Comparison of ENCODE assay signal across 1 cellular context in the genomic region with DNA sequence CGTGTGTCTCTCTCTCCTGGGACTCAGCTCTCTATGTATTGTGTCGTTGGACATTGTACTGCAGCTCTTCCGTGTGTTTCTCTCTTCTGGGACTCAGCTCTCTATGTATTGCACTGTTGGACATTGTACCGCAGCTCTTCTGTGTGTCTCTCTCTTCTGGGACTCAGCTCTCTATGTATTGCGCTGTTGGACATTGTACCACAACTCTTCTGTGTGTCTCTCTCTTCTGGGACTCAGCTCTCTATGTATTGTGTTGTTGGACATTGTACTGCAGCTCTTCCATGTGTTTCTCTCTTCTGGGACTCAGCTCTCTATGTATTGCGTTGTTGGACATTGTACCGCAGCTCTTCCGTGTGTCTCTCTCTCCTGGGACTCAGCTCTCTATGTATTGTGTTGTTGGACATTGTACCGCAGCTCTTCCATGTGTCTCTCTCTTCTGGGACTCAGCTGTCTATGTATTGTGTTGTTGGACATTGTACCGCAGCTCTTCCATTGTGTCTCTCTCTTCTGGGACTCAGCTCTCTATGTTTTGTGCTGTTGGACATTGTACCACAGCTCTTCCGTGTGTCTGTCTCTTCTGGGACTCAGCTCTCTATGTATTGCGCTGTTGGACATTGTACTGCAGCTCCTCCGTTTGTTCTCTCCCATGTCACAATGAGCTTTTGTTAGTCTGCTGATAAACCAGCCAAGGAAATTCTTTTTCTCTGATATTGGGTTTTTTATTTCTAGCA.
A peak's percentile ranks its signal among the peaks of the same experiment; 100 is the strongest.
TF ChIP-seq lines count a peak whose summit lies in the region.

No MANE protein-coding gene starts in this region.

TF ChIP-seq in HepG2, 621 proteins besides CTCF, POLR2A, EP300 and RAD21 (continued from another document and continues in another):
- TF ChIP-seq ARNTL (CRISPR knock-in tag; IDR thresholded peaks at IDR 0.05) (0 out of 2 replicates have a peak, but pooled peaks have one; percentile 35), KDM6A (CRISPR knock-in tag; IDR thresholded peaks at IDR 0.05; ENCODE audit: low read depth) (peak; percentile 36), GLI4 (CRISPR knock-in tag; IDR thresholded peaks at IDR 0.05; ENCODE audit: borderline replicate concordance) (no peak), CBX5 (CRISPR knock-in tag; IDR thresholded peaks at IDR 0.05; ENCODE audit: borderline replicate concordance) (peak; percentile 60; the same call in 1 of the 2 replicates), NKX3-1 (CRISPR knock-in tag; IDR thresholded peaks at IDR 0.05) (no peak), MEF2D (CRISPR knock-in tag; IDR thresholded peaks at IDR 0.05) (peak; percentile 86), ELF1 (CRISPR knock-in tag; IDR thresholded peaks at IDR 0.05) (0 out of 2 replicates have a peak, but pooled peaks have one; percentile 7), CC2D1A (CRISPR knock-in tag; IDR thresholded peaks at IDR 0.05) (no peak), ZNF10 (CRISPR knock-in tag; IDR thresholded peaks at IDR 0.05; ENCODE audit: borderline replicate concordance, low read depth) (no peak), TMF1 (CRISPR knock-in tag; IDR thresholded peaks at IDR 0.05; ENCODE audit: low read depth) (no peak), DPF2 (CRISPR knock-in tag; IDR thresholded peaks at IDR 0.05; ENCODE audit: borderline replicate concordance, low read depth) (no peak; the same call in 1 of the 2 replicates), ZNF138 (CRISPR knock-in tag; IDR thresholded peaks at IDR 0.05; ENCODE audit: low read depth) (no peak), MBNL3 (CRISPR knock-in tag; conservative IDR thresholded peaks at IDR 0.05) (no peak), SALL2 (CRISPR knock-in tag; IDR thresholded peaks at IDR 0.05) (peak; percentile 68; the same call in 1 of the 2 replicates), ZNF614 (CRISPR knock-in tag; IDR thresholded peaks at IDR 0.05; ENCODE audit: borderline replicate concordance) (peak; percentile 31; the same call in 1 of the 2 replicates), HDAC2 (CRISPR knock-in tag; IDR thresholded peaks at IDR 0.05) (peak; percentile 39; the same call in 1 of the 2 replicates), ZNF264 (CRISPR knock-in tag; IDR thresholded peaks at IDR 0.05) (no peak; the same call in 1 of the 2 replicates), SOX5 (CRISPR knock-in tag; IDR thresholded peaks at IDR 0.05; ENCODE audit: borderline replicate concordance) (peak; percentile 92), HCFC1 (IDR thresholded peaks at IDR 0.05; ENCODE audit: low read depth, low read length) (no peak), ZSCAN21 (CRISPR knock-in tag; IDR thresholded peaks at IDR 0.05; ENCODE audit: borderline replicate concordance) (peak; percentile 61; the same call in 1 of the 2 replicates), SP4 (CRISPR knock-in tag; IDR thresholded peaks at IDR 0.05) (no peak), SMARCE1 (IDR thresholded peaks at IDR 0.05; ENCODE audit: borderline replicate concordance) (no peak), ZNF33B (CRISPR knock-in tag; IDR thresholded peaks at IDR 0.05) (no peak), NAIF1 (CRISPR knock-in tag; IDR thresholded peaks at IDR 0.05; ENCODE audit: borderline replicate concordance) (no peak), SKI (IDR thresholded peaks at IDR 0.05; ENCODE audit: partially characterized antibody) (peak; percentile 96), ZNF720 (CRISPR knock-in tag; IDR thresholded peaks at IDR 0.05) (no peak), HOXA7 (CRISPR knock-in tag; IDR thresholded peaks at IDR 0.05) (no peak), ZNF777 (CRISPR knock-in tag; IDR thresholded peaks at IDR 0.05) (no peak)
- TF ChIP-seq, protein P1, sequence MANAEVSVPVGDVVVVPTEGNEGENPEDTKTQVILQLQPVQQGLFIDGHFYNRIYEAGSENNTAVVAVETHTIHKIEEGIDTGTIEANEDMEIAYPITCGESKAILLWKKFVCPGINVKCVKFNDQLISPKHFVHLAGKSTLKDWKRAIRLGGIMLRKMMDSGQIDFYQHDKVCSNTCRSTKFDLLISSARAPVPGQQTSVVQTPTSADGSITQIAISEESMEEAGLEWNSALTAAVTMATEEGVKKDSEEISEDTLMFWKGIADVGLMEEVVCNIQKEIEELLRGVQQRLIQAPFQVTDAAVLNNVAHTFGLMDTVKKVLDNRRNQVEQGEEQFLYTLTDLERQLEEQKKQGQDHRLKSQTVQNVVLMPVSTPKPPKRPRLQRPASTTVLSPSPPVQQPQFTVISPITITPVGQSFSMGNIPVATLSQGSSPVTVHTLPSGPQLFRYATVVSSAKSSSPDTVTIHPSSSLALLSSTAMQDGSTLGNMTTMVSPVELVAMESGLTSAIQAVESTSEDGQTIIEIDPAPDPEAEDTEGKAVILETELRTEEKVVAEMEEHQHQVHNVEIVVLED (CRISPR knock-in tag; IDR thresholded peaks at IDR 0.05; ENCODE audit: borderline replicate concordance) = peak; percentile 25; the same call in 1 of the 2 replicates
- TF ChIP-seq, protein P2, sequence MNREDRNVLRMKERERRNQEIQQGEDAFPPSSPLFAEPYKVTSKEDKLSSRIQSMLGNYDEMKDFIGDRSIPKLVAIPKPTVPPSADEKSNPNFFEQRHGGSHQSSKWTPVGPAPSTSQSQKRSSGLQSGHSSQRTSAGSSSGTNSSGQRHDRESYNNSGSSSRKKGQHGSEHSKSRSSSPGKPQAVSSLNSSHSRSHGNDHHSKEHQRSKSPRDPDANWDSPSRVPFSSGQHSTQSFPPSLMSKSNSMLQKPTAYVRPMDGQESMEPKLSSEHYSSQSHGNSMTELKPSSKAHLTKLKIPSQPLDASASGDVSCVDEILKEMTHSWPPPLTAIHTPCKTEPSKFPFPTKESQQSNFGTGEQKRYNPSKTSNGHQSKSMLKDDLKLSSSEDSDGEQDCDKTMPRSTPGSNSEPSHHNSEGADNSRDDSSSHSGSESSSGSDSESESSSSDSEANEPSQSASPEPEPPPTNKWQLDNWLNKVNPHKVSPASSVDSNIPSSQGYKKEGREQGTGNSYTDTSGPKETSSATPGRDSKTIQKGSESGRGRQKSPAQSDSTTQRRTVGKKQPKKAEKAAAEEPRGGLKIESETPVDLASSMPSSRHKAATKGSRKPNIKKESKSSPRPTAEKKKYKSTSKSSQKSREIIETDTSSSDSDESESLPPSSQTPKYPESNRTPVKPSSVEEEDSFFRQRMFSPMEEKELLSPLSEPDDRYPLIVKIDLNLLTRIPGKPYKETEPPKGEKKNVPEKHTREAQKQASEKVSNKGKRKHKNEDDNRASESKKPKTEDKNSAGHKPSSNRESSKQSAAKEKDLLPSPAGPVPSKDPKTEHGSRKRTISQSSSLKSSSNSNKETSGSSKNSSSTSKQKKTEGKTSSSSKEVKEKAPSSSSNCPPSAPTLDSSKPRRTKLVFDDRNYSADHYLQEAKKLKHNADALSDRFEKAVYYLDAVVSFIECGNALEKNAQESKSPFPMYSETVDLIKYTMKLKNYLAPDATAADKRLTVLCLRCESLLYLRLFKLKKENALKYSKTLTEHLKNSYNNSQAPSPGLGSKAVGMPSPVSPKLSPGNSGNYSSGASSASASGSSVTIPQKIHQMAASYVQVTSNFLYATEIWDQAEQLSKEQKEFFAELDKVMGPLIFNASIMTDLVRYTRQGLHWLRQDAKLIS (CRISPR knock-in tag; IDR thresholded peaks at IDR 0.05) = 0 out of 2 replicates have a peak, but pooled peaks have one; percentile 31
- TF ChIP-seq, protein P3, sequence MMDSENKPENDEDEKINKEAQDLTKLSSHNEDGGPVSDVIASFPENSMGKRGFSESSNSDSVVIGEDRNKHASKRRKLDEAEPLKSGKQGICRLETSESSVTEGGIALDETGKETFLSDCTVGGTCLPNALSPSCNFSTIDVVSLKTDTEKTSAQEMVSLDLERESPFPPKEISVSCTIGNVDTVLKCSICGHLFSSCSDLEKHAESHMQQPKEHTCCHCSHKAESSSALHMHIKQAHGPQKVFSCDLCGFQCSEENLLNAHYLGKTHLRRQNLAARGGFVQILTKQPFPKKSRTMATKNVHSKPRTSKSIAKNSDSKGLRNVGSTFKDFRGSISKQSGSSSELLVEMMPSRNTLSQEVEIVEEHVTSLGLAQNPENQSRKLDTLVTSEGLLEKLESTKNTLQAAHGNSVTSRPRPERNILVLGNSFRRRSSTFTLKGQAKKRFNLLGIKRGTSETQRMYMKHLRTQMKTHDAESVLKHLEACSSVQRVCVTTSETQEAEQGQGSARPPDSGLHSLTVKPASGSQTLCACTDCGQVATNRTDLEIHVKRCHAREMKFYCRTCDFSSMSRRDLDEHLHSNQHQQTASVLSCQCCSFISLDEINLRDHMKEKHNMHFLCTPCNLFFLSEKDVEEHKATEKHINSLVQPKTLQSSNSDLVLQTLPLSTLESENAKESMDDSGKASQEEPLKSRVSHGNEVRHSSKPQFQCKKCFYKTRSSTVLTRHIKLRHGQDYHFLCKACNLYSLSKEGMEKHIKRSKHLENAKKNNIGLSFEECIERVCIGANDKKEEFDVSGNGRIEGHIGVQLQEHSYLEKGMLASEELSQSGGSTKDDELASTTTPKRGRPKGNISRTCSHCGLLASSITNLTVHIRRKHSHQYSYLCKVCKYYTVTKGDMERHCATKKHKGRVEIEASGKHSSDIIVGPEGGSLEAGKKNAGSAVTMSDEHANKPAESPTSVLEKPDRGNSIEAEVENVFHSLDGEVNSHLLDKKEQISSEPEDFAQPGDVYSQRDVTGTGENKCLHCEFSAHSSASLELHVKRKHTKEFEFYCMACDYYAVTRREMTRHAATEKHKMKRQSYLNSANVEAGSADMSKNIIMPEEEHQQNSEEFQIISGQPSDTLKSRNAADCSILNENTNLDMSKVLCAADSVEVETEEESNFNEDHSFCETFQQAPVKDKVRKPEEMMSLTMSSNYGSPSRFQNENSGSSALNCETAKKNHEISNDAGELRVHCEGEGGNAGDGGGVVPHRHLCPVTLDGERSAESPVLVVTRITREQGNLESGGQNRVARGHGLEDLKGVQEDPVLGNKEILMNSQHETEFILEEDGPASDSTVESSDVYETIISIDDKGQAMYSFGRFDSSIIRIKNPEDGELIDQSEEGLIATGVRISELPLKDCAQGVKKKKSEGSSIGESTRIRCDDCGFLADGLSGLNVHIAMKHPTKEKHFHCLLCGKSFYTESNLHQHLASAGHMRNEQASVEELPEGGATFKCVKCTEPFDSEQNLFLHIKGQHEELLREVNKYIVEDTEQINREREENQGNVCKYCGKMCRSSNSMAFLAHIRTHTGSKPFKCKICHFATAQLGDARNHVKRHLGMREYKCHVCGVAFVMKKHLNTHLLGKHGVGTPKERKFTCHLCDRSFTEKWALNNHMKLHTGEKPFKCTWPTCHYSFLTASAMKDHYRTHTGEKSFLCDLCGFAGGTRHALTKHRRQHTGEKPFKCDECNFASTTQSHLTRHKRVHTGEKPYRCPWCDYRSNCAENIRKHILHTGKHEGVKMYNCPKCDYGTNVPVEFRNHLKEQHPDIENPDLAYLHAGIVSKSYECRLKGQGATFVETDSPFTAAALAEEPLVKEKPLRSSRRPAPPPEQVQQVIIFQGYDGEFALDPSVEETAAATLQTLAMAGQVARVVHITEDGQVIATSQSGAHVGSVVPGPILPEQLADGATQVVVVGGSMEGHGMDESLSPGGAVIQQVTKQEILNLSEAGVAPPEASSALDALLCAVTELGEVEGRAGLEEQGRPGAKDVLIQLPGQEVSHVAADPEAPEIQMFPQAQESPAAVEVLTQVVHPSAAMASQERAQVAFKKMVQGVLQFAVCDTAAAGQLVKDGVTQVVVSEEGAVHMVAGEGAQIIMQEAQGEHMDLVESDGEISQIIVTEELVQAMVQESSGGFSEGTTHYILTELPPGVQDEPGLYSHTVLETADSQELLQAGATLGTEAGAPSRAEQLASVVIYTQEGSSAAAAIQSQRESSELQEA (CRISPR knock-in tag; IDR thresholded peaks at IDR 0.05; ENCODE audit: not compliant biosample characterization) = no peak
- TF ChIP-seq, protein P4, sequence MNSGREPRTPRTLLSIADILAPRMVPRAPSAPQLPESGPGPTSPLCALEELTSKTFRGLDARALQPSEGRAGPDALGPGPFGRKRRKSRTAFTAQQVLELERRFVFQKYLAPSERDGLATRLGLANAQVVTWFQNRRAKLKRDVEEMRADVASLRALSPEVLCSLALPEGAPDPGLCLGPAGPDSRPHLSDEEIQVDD (CRISPR knock-in tag; IDR thresholded peaks at IDR 0.05; ENCODE audit: borderline replicate concordance) = no peak
- TF ChIP-seq, protein P5, sequence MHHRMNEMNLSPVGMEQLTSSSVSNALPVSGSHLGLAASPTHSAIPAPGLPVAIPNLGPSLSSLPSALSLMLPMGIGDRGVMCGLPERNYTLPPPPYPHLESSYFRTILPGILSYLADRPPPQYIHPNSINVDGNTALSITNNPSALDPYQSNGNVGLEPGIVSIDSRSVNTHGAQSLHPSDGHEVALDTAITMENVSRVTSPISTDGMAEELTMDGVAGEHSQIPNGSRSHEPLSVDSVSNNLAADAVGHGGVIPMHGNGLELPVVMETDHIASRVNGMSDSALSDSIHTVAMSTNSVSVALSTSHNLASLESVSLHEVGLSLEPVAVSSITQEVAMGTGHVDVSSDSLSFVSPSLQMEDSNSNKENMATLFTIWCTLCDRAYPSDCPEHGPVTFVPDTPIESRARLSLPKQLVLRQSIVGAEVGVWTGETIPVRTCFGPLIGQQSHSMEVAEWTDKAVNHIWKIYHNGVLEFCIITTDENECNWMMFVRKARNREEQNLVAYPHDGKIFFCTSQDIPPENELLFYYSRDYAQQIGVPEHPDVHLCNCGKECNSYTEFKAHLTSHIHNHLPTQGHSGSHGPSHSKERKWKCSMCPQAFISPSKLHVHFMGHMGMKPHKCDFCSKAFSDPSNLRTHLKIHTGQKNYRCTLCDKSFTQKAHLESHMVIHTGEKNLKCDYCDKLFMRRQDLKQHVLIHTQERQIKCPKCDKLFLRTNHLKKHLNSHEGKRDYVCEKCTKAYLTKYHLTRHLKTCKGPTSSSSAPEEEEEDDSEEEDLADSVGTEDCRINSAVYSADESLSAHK (CRISPR knock-in tag; IDR thresholded peaks at IDR 0.05; ENCODE audit: borderline replicate concordance) = no peak
- TF ChIP-seq, protein P6, sequence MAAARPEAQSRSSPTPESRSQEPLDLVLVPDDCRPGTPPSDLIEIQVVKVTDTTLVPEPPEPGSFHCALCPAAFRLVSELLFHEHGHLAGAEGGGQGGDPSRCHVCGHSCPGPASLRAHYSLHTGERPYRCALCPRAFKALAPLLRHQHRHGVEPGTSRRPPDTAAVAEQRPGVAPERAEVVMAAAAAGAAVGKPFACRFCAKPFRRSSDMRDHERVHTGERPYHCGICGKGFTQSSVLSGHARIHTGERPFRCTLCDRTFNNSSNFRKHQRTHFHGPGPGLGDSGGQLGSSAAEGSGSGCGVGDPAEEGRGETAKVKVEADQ (CRISPR knock-in tag; IDR thresholded peaks at IDR 0.05; ENCODE audit: borderline replicate concordance) = peak; percentile 83; the same call in 1 of the 2 replicates
- TF ChIP-seq, protein P7, sequence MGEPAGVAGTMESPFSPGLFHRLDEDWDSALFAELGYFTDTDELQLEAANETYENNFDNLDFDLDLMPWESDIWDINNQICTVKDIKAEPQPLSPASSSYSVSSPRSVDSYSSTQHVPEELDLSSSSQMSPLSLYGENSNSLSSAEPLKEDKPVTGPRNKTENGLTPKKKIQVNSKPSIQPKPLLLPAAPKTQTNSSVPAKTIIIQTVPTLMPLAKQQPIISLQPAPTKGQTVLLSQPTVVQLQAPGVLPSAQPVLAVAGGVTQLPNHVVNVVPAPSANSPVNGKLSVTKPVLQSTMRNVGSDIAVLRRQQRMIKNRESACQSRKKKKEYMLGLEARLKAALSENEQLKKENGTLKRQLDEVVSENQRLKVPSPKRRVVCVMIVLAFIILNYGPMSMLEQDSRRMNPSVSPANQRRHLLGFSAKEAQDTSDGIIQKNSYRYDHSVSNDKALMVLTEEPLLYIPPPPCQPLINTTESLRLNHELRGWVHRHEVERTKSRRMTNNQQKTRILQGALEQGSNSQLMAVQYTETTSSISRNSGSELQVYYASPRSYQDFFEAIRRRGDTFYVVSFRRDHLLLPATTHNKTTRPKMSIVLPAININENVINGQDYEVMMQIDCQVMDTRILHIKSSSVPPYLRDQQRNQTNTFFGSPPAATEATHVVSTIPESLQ (CRISPR knock-in tag; conservative IDR thresholded peaks at IDR 0.05) = no peak
- TF ChIP-seq, protein P8, sequence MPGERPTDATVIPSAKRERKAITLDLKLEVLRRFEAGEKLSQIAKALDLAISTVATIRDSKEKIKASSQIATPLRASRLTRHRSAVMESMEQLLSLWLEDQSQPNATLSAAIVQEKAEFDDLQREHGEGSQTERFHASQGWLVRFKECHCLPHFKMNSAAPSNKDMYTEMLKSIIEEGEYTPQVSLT (CRISPR knock-in tag; IDR thresholded peaks at IDR 0.05; ENCODE audit: borderline replicate concordance, low read depth) = no peak
